ENCODE assay signal across 11 cellular contexts in the genomic region with DNA sequence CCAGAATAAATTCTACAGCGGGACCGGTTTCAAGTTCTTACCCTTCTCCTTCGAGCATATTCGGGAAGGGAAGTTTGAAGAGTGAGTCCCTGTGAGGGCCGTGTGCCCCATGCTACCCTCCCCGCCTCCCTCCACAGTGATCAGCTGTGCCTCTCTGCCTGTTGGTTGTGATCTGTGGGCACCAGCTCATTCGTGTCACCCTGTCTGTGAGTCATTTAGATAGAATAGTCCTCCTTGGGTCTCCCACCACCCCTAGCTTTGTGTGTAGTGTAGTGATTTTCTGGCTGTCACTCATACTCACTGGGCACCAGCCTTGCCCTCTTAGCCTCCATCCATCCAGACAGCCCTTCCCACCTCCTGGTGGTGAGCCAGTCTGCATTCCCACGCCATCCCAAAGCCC. TPM values are rescaled to one million over a fixed set of nuclear protein-coding genes. Genes with fewer than 3 reads are reported as not detected.
DNase-seq lines count a peak whose midpoint lies in the region; ATAC-seq and TF ChIP-seq lines count a peak whose summit lies in the region.
"Had no signal": no experiment of that assay in that cellular context is flagged by ENCODE, and none has a peak within 500 bp of the region (broad histone marks: within the 10 kb centered on the region; RNA-seq: fewer than 3 reads in every experiment).

No MANE protein-coding gene starts in this region.

- no peak overlapping the region for H3K4me3 Mint-ChIP-seq in progenitor cell of endocrine pancreas (ENCODE audit: low read depth)
- no peak overlapping the region for H3K4me3 Mint-ChIP-seq in naive thymus-derived CD4-positive, alpha-beta T cell
- H3K4me3 Mint-ChIP-seq: T-cell had no signal

- H3K36me3 ChIP-seq in Peyer's patch = peaks cover 0 to 22% (median 0%) of the 10 kb centered on the region in 3 donors
- peaks cover 0 to 19% (median 8%) of the 10 kb centered on the region in 3 experiments for H3K36me3 ChIP-seq in naive thymus-derived CD4-positive, alpha-beta T cell (ENCODE audit: control insufficient read depth in 2 of 3, insufficient read depth in 3 of 3, low read length in 3 of 3)
- H3K36me3 ChIP-seq: BLaER1 had no signal

- H3K36me3 Mint-ChIP-seq in progenitor cell of endocrine pancreas (ENCODE audit: insufficient read depth) = peaks cover 30% of the 10 kb centered on the region
- peaks cover 0 to 16% (median 0%) of the 10 kb centered on the region in 5 donors for H3K36me3 Mint-ChIP-seq in naive thymus-derived CD4-positive, alpha-beta T cell

- TF ChIP-seq CTCF in Peyer's patch (IDR thresholded peaks at IDR 0.05) (no peak), progenitor cell of endocrine pancreas (IDR thresholded peaks at IDR 0.05; ENCODE audit: unreplicated experiment) (no peak)

- no peaks in the 10 kb centered on the region for H3K27me3 ChIP-seq in Peyer's patch
- H3K27me3 ChIP-seq in naive thymus-derived CD4-positive, alpha-beta T cell (ENCODE audit: control insufficient read depth in 2 of 2, insufficient read depth in 2 of 2, low read length in 2 of 2) = no peaks in the 10 kb centered on the region
- H3K27me3 ChIP-seq: BLaER1 had no signal

- CTCF ChIA-PET in naive thymus-derived CD4-positive, alpha-beta T cell (lab: Charles Lee) = interaction anchor here (0.6 to 2.0 kb wide), 5 partner anchors 56 to 544 kb away, joined by 3 to 8 read pairs (median 3); no protein-coding TSS in a partner anchor

- no peak for ATAC-seq in naive thymus-derived CD4-positive, alpha-beta T cell
- no peak for ATAC-seq in GM18909 (IDR thresholded peaks at IDR 0.05; ENCODE audit: poor library complexity, unreplicated experiment)
- ATAC-seq: T-cell had no signal

- H3K27ac Mint-ChIP-seq in progenitor cell of endocrine pancreas = peak overlapping the region; percentile 3
- H3K27ac Mint-ChIP-seq in naive thymus-derived CD4-positive, alpha-beta T cell = no peak overlapping the region
- H3K27ac Mint-ChIP-seq: T-cell had no signal

- no peak overlapping the region for H3K4me3 ChIP-seq in Peyer's patch
- H3K4me3 ChIP-seq in naive thymus-derived CD4-positive, alpha-beta T cell (ENCODE audit: low read length) = no peak overlapping the region
- H3K4me3 ChIP-seq: BLaER1 had no signal

- intact Hi-C loops in naive thymus-derived CD4-positive, alpha-beta T cell (cut with micrococcal nuclease) = no loop called here

- peaks cover 0 to 67% (median 15%) of the 10 kb centered on the region in 4 donors for H3K4me1 ChIP-seq in Peyer's patch
- H3K4me1 ChIP-seq in naive thymus-derived CD4-positive, alpha-beta T cell (ENCODE audit: control insufficient read depth in 2 of 2, insufficient read depth in 2 of 2, low read length in 2 of 2) = no peaks in the 10 kb centered on the region

- no peak for TF ChIP-seq POLR2A in Peyer's patch (IDR thresholded peaks at IDR 0.05)

- H3K9me3 ChIP-seq in Peyer's patch = no peaks in the 10 kb centered on the region
- no peaks in the 10 kb centered on the region for H3K9me3 ChIP-seq in naive thymus-derived CD4-positive, alpha-beta T cell (ENCODE audit: control insufficient read depth in 2 of 3, low read length in 3 of 3)
- H3K9me3 ChIP-seq: BLaER1 had no signal

- DNase-seq in A172 (ENCODE audit: low spot score) (peak; percentile 86), Peyer's patch (no peak), fibroblast of peridontal ligament (ENCODE audit: extremely low read depth) (peak; percentile 27), progenitor cell of endocrine pancreas (ENCODE audit: low spot score, unreplicated experiment) (no peak), LoVo (ENCODE audit: low spot score) (no peak)
- no peak for DNase-seq in naive thymus-derived CD4-positive, alpha-beta T cell
- no peak for DNase-seq in central memory CD4-positive, alpha-beta T cell
- DNase-seq: activated CD8-positive, alpha-beta memory T cell treated with anti-CD3 and anti-CD28 coated beads, Interleukin-2, amount 50 U/mL, for 48 hours had no signal

- POLR2A ChIA-PET in naive thymus-derived CD4-positive, alpha-beta T cell (lab: Charles Lee) = interaction anchor here (0.5 to 1.1 kb wide), 2 partner anchors 9 to 200 kb away, joined by 3 to 7 read pairs; no protein-coding TSS in a partner anchor

- H3K9me3 Mint-ChIP-seq in progenitor cell of endocrine pancreas (ENCODE audit: low read depth) = no peaks in the 10 kb centered on the region
- H3K9me3 Mint-ChIP-seq in naive thymus-derived CD4-positive, alpha-beta T cell = no peaks in the 10 kb centered on the region
- H3K9me3 Mint-ChIP-seq: T-cell had no signal

- H3K4me1 Mint-ChIP-seq in progenitor cell of endocrine pancreas (ENCODE audit: low read depth) = peaks cover 25% of the 10 kb centered on the region
- H3K4me1 Mint-ChIP-seq in naive thymus-derived CD4-positive, alpha-beta T cell = peaks cover 5 to 14% (median 5%) of the 10 kb centered on the region in 7 donors

- no peaks in the 10 kb centered on the region for H3K27me3 Mint-ChIP-seq in progenitor cell of endocrine pancreas
- peaks cover 0 to 4% (median 0%) of the 10 kb centered on the region in 5 donors for H3K27me3 Mint-ChIP-seq in naive thymus-derived CD4-positive, alpha-beta T cell
- H3K27me3 Mint-ChIP-seq: T-cell had no signal

- peak overlapping the region; percentile 68 to 95 (median 86) for H3K27ac ChIP-seq in Peyer's patch
- no peak overlapping the region for H3K27ac ChIP-seq in naive thymus-derived CD4-positive, alpha-beta T cell (ENCODE audit: low read depth, low read length)
- H3K27ac ChIP-seq: BLaER1 had no signal

RNA-seq across cellular contexts. Expression of a gene that starts 15.0 kb away (rescaled TPM):
- 79.2 and 80.1 TPM in 2 replicates for total RNA-seq in A172 (2014; rRNA removed; shearing (Covaris generic))
- 10 to 100 TPM; 12.4 to 79.2 (median 62.7) TPM for total RNA-seq in Peyer's patch
- total RNA-seq in progenitor cell of endocrine pancreas = 19.0 and 22.9 TPM in 2 replicates
- 10 to 100 TPM; 18.0 to 27.1 (median 22.3) TPM for total RNA-seq in naive thymus-derived CD4-positive, alpha-beta T cell
- polyA plus RNA-seq in naive thymus-derived CD4-positive, alpha-beta T cell = 10 to 100 TPM in 1 of 2 donors, 1 to 10 TPM in 1; 6.6 to 17.6 TPM

RNA-seq across cellular contexts. Expression of a gene that starts 31.7 kb away (rescaled TPM):
- 1.3 and 1.6 TPM in 2 replicates for total RNA-seq in A172 (2014; rRNA removed; shearing (Covaris generic))
- 1 to 10 TPM in 2 of 4 donors, under 1 TPM in 1, not detected in 1; 0.94 to 3.9 (median 1.7) TPM for total RNA-seq in Peyer's patch
- 1.4 and 2.4 TPM in 2 replicates for total RNA-seq in progenitor cell of endocrine pancreas
- 1 to 10 TPM; 1.2 to 2.2 (median 1.9) TPM for total RNA-seq in naive thymus-derived CD4-positive, alpha-beta T cell
- polyA plus RNA-seq in naive thymus-derived CD4-positive, alpha-beta T cell = under 1 TPM; 0.39 to 0.59 TPM

RNA-seq across cellular contexts. Expression of a gene that starts 40.9 kb away (rescaled TPM):
- total RNA-seq in A172 (2014; rRNA removed; shearing (Covaris generic)) = 53.9 and 63.6 TPM in 2 replicates
- 10 to 100 TPM; 42.1 to 95.4 (median 80.2) TPM for total RNA-seq in Peyer's patch
- 60.0 and 66.9 TPM in 2 replicates for total RNA-seq in progenitor cell of endocrine pancreas
- 10 to 100 TPM; 45.3 to 76.9 (median 64.5) TPM for total RNA-seq in naive thymus-derived CD4-positive, alpha-beta T cell
- polyA plus RNA-seq in naive thymus-derived CD4-positive, alpha-beta T cell = 10 to 100 TPM; 56.0 to 59.2 TPM

RNA-seq across cellular contexts. Expression of a gene that starts 45.9 kb away (rescaled TPM):
- total RNA-seq in A172 (2014; rRNA removed; shearing (Covaris generic)) = 47.1 and 52.9 TPM in 2 replicates
- total RNA-seq in Peyer's patch (100 to 1,000 TPM in 3 of 4 donors, 10 to 100 TPM in 1; 65.2 to 180 (median 133) TPM), progenitor cell of endocrine pancreas (26.8 and 33.7 TPM in 2 replicates)
- total RNA-seq in naive thymus-derived CD4-positive, alpha-beta T cell = 10 to 100 TPM; 35.3 to 73.9 (median 65.1) TPM
- polyA plus RNA-seq in naive thymus-derived CD4-positive, alpha-beta T cell = 10 to 100 TPM; 28.1 to 46.8 TPM

RNA-seq across cellular contexts. Expression of a gene that starts 56.5 kb away (rescaled TPM):
- total RNA-seq in A172 (2014; rRNA removed; shearing (Covaris generic)) = 21.4 and 29.9 TPM in 2 replicates
- total RNA-seq in Peyer's patch (1 to 10 TPM in 2 of 4 donors, not detected in 2; 1.2 to 1.5 TPM), progenitor cell of endocrine pancreas (18.1 and 19.6 TPM in 2 replicates)
- 10 to 100 TPM in 1 of 5 experiments, 1 to 10 TPM in 4; 2.7 to 14.0 (median 5.2) TPM for total RNA-seq in naive thymus-derived CD4-positive, alpha-beta T cell
- 1 to 10 TPM; 1.3 to 1.6 TPM for polyA plus RNA-seq in naive thymus-derived CD4-positive, alpha-beta T cell

Comparison
In these comparisons a context has a peak if more than half of its experiments do, and no peak if none do; other contexts are left out.
1. DNase-seq: peak in A172 (single experiment) and fibroblast of peridontal ligament (single experiment); none in Peyer's patch (0 of 3), progenitor cell of endocrine pancreas (single experiment), naive thymus-derived CD4-positive, alpha-beta T cell (0 of 9), central memory CD4-positive, alpha-beta T cell (single experiment) and LoVo (single experiment).